Comparison of ENCODE assay signal across 25 cellular contexts in genomic region chr3:190996376-190996775, GRCh38.
DNase-seq lines count a peak whose midpoint lies in the region; ATAC-seq and TF ChIP-seq lines count a peak whose summit lies in the region.
"Had no signal": no experiment of that assay in that cellular context is flagged by ENCODE, and none has a peak within 500 bp of the region (broad histone marks: within the 10 kb centered on the region; RNA-seq: fewer than 3 reads in every experiment).

No MANE protein-coding gene starts in this region.

- no peaks in the 10 kb centered on the region for H4K20me1 ChIP-seq in PC-9 (ENCODE audit: insufficient read depth)

- H3K79me2 ChIP-seq in PC-9 (ENCODE audit: low read depth): no peaks in the 10 kb centered on the region

- no peaks in the 10 kb centered on the region for H3K4me1 ChIP-seq in PC-9 (replicated peaks; ENCODE audit: insufficient read depth)
- no peaks in the 10 kb centered on the region for H3K4me1 ChIP-seq in heart right ventricle
- H3K4me1 ChIP-seq: gastroesophageal sphincter, pancreas, right atrium auricular region had no signal

- H3K9me3 ChIP-seq in PC-9 (ENCODE audit: insufficient read depth, low read depth): no peaks in the 10 kb centered on the region
- H3K9me3 ChIP-seq in heart right ventricle: no peaks in the 10 kb centered on the region
- H3K9me3 ChIP-seq: gastroesophageal sphincter, pancreas, right atrium auricular region had no signal

- ATAC-seq in GM18867 (IDR thresholded peaks at IDR 0.05; ENCODE audit: unreplicated experiment) (no peak), heart right ventricle (no peak)
- ATAC-seq: activated T-helper 17 cell treated with anti-CD3 and anti-CD28 coated beads, Interleukin-2, amount 50 U/mL, for 72 hours; gastroesophageal sphincter; left ventricle myocardium superior; pancreas; WTC11 had no signal

- CTCF ChIA-PET in PC-9 (lab: Charles Lee): no interaction called here

- intact Hi-C loops in PC-9 (cut with micrococcal nuclease; ENCODE audit: unreplicated experiment): no loop called here
- intact Hi-C loops in heart right ventricle (cut with DNase I): no loop called here

- no peaks in the 10 kb centered on the region for H3K36me3 ChIP-seq in PC-9 (ENCODE audit: low read depth)
- H3K36me3 ChIP-seq in heart right ventricle: no peaks in the 10 kb centered on the region
- H3K36me3 ChIP-seq: gastroesophageal sphincter, pancreas, right atrium auricular region had no signal

- H3K9me2 ChIP-seq in PC-9 (ENCODE audit: insufficient read depth): no peaks in the 10 kb centered on the region

- no TSS peak for BruUV-seq in PC-9 (replicated peaks; lab: Mats Ljungman, UMichigan)

- H3K4me3 ChIP-seq in PC-9: no peak overlapping the region
- H3K4me3 ChIP-seq in heart right ventricle: no peak overlapping the region
- H3K4me3 ChIP-seq: gastroesophageal sphincter, pancreas, right atrium auricular region had no signal

- peak; percentile 31 for DNase-seq in H4 (ENCODE audit: low spot score)
- no peak for DNase-seq in PC-9
- peak; percentile 43 for DNase-seq in fibroblast of peridontal ligament (ENCODE audit: extremely low read depth)
- no peak for DNase-seq in NCI-H82 (lab: John Stamatoyannopoulos, UW)
- DNase-seq in NCI-H69 (lab: John Stamatoyannopoulos, UW): no peak
- no peak for DNase-seq in heart right ventricle
- DNase-seq: activated CD4-positive, alpha-beta T cell treated with anti-CD3 and anti-CD28 coated beads, Interleukin-2, amount 50 U/mL, for 4 hours; activated CD8-positive, alpha-beta memory T cell treated with anti-CD3 and anti-CD28 coated beads, Interleukin-2, amount 50 U/mL, for 48 hours; activated naive CD8-positive, alpha-beta T cell treated with anti-CD3 and anti-CD28 coated beads, Interleukin-2, amount 10 ng/mL, durations not matched to agents 7 days and 5 days; CD8-positive, alpha-beta memory T cell; effector CD8-positive, alpha-beta T cell; H7; left ventricle myocardium superior; NCI-H1105; NCI-H1930; pancreas; stimulated activated CD4-positive, alpha-beta T cell treated with anti-CD3 and anti-CD28 coated beads, Interleukin-12 subunit alpha, Interleukin-12 subunit beta, amount 100 ng/mL, for 4 hours; stimulated activated CD4-positive, alpha-beta T cell treated with anti-CD3 and anti-CD28 coated beads, Interleukin-4, amount 100 ng/mL, for 4 hours; stimulated activated naive CD4-positive, alpha-beta T cell had no signal

- peak overlapping the region; percentile 24 for H3K4me2 ChIP-seq in PC-9

- H3F3A ChIP-seq in PC-9 (ENCODE audit: insufficient read depth, low read depth): no peaks in the 10 kb centered on the region

- POLR2A ChIA-PET in PC-9 (lab: Charles Lee; ENCODE audit: unreplicated experiment): no interaction called here

- H3K27me3 ChIP-seq in PC-9 (ENCODE audit: insufficient read depth, low read depth) (no peaks in the 10 kb centered on the region), heart right ventricle (no peaks in the 10 kb centered on the region)
- H3K27me3 ChIP-seq: gastroesophageal sphincter, pancreas, right atrium auricular region had no signal

- TF ChIP-seq CTCF in PC-9 (conservative IDR thresholded peaks at IDR 0.05) (no peak), heart right ventricle (IDR thresholded peaks at IDR 0.05) (no peak)

- 44 to 50% methylated on average over 3 of the region's 3 CpGs for WGBS in heart right ventricle, 2 donors

- 0 out of 2 replicates have a peak overlapping the region, but pooled peaks have one; percentile 24 for H2AFZ ChIP-seq in PC-9

- no peak overlapping the region for H3K27ac ChIP-seq in PC-9
- H3K27ac ChIP-seq in heart right ventricle: no peak overlapping the region
- H3K27ac ChIP-seq: gastroesophageal sphincter, HL-60, pancreas, right atrium auricular region had no signal

Comparison
In these comparisons a context has a peak if more than half of its experiments do, and no peak if none do; other contexts are left out.
1. DNase-seq: peak in H4 (single experiment) and fibroblast of peridontal ligament (single experiment); none in PC-9 (0 of 2), NCI-H82 (single experiment), NCI-H69 (single experiment) and heart right ventricle (0 of 2).